ENCODE assay signal across 26 cellular contexts in genomic region chr1:44964396-44964795, GRCh38. TPM values are rescaled to one million over a fixed set of nuclear protein-coding genes. Genes with fewer than 3 reads are reported as not detected.
DNase-seq lines count a peak whose midpoint lies in the region; ATAC-seq, FAIRE-seq and TF ChIP-seq lines count a peak whose summit lies in the region.
"Had no signal": no experiment of that assay in that cellular context is flagged by ENCODE, and none has a peak within 500 bp of the region (broad histone marks: within the 10 kb centered on the region; RNA-seq: fewer than 3 reads in every experiment).

No MANE protein-coding gene starts in this region.

- WGBS in mammary epithelial cell (ENCODE audit: low coverage, missing lambda C conversion rate): 4% methylated on average over 1 of the region's 1 CpG

- FAIRE-seq in GM19239 (lab: Jason Lieb, UNC): peak; percentile 26
- FAIRE-seq: A549, GM12878, GM12892, GM18507 had no signal

- no peaks in the 10 kb centered on the region for H3K27me3 ChIP-seq in mammary epithelial cell (ENCODE audit: insufficient read depth, low read length)
- H3K27me3 ChIP-seq: BE2C, BLaER1 had no signal

- H3K4me3 ChIP-seq in mammary epithelial cell (replicated peaks in 1 of 3; ENCODE audit: insufficient read depth in 1 of 3, low read depth in 2 of 3, low read length in 3 of 3) (no peak overlapping the region), epithelial cell of esophagus (ENCODE audit: low read length) (no peak overlapping the region)
- H3K4me3 ChIP-seq: A549, BLaER1, GM12878 had no signal

- H3K36me3 ChIP-seq in mammary epithelial cell (ENCODE audit: insufficient read depth, low read length): peaks cover 2% of the 10 kb centered on the region
- H3K36me3 ChIP-seq: BE2C had no signal

- DNase-seq in mammary epithelial cell: peak; percentile 58
- DNase-seq in MCF 10A (ENCODE audit: unreplicated experiment): no peak
- no peak for DNase-seq in GM19239 (ENCODE audit: insufficient read length, low spot score)
- peak; percentile 46 for DNase-seq in epithelial cell of esophagus (ENCODE audit: low read depth)
- DNase-seq in activated naive CD4-positive, alpha-beta T cell treated with anti-CD3 and anti-CD28 coated beads, Interleukin-2, amount 50 U/mL, for 72 hours (ENCODE audit: low spot score in 2 of 2): no peak
- DNase-seq in T-helper 1 cell: no peak
- DNase-seq: BE2C; C1 segment of cervical spinal cord; CD4-positive, alpha-beta memory T cell; CD4-positive, CD25-positive, alpha-beta regulatory T cell; CD8-positive, alpha-beta memory T cell; COR-L47; DMS 273 treated with DMSO at 0.1 percent for 48 hours; DMS153; DMS53; DMS79; DND-41; EL; GDM1 had no signal

- BruUV-seq in mammary epithelial cell (replicated peaks; lab: Mats Ljungman, UMichigan) (no TSS peak), MCF 10A (replicated peaks; lab: Mats Ljungman, UMichigan) (no TSS peak)

- H2AFZ ChIP-seq in mammary epithelial cell (ENCODE audit: low read depth, low read length): no peak overlapping the region

- H3K9me3 ChIP-seq in mammary epithelial cell (replicated peaks; ENCODE audit: insufficient read depth, low read length): no peaks in the 10 kb centered on the region
- H3K9me3 ChIP-seq: A549, BE2C, BLaER1 had no signal

- no peaks in the 10 kb centered on the region for H4K20me1 ChIP-seq in mammary epithelial cell (ENCODE audit: insufficient read depth, low read length)
- H4K20me1 ChIP-seq: BLaER1 had no signal

- H3K36me3 Mint-ChIP-seq in MCF 10A (ENCODE audit: insufficient read depth, unreplicated experiment): peaks cover 25% of the 10 kb centered on the region
- H3K36me3 Mint-ChIP-seq in activated naive CD4-positive, alpha-beta T cell treated with anti-CD3 and anti-CD28 coated beads, Interleukin-2, amount 50 U/mL, for 72 hours: no peaks in the 10 kb centered on the region

- peaks cover 9% of the 10 kb centered on the region for H3K4me1 ChIP-seq in mammary epithelial cell (ENCODE audit: insufficient read depth, low read length)
- H3K4me1 ChIP-seq: A549, BE2C, BLaER1 had no signal

- H3K9me3 Mint-ChIP-seq in MCF 10A (ENCODE audit: unreplicated experiment): no peaks in the 10 kb centered on the region
- H3K9me3 Mint-ChIP-seq in activated naive CD4-positive, alpha-beta T cell treated with anti-CD3 and anti-CD28 coated beads, Interleukin-2, amount 50 U/mL, for 72 hours: no peaks in the 10 kb centered on the region
- H3K9me3 Mint-ChIP-seq: CD4-positive, alpha-beta memory T cell; CD4-positive, CD25-positive, alpha-beta regulatory T cell; CD8-positive, alpha-beta memory T cell had no signal

- no peak overlapping the region for H3K27ac Mint-ChIP-seq in MCF 10A (ENCODE audit: low read depth, unreplicated experiment)
- no peak overlapping the region for H3K27ac Mint-ChIP-seq in activated naive CD4-positive, alpha-beta T cell treated with anti-CD3 and anti-CD28 coated beads, Interleukin-2, amount 50 U/mL, for 72 hours
- H3K27ac Mint-ChIP-seq: CD14-positive monocyte; CD4-positive, CD25-positive, alpha-beta regulatory T cell had no signal

- POLR2A ChIA-PET in MCF 10A (lab: Yijun Ruan, JAX): interaction anchor here (1.1 kb wide), 1 partner anchor 24 kb away, joined by 3 read pairs; no protein-coding TSS in a partner anchor

- in situ Hi-C loops in mammary epithelial cell (cut with MboI; ENCODE audit: low sequenced_read_pairs in 2 of 2): no loop called here

- no peaks in the 10 kb centered on the region for H3K4me1 Mint-ChIP-seq in MCF 10A (ENCODE audit: insufficient read depth, unreplicated experiment)
- H3K4me1 Mint-ChIP-seq: CD14-positive monocyte had no signal

- no peak for ATAC-seq in activated naive CD4-positive, alpha-beta T cell treated with anti-CD3 and anti-CD28 coated beads, Interleukin-2, amount 50 U/mL, for 72 hours
- ATAC-seq: A549, GM12878 had no signal

- peaks cover 11% of the 10 kb centered on the region for H3K79me2 ChIP-seq in mammary epithelial cell (ENCODE audit: insufficient read depth, low read length)

- H3K4me3 Mint-ChIP-seq in MCF 10A (ENCODE audit: unreplicated experiment): no peak overlapping the region
- H3K4me3 Mint-ChIP-seq: CD14-positive monocyte; CD4-positive, alpha-beta memory T cell; CD4-positive, CD25-positive, alpha-beta regulatory T cell; CD8-positive, alpha-beta memory T cell had no signal

- H3K27ac ChIP-seq in mammary epithelial cell (ENCODE audit: insufficient read depth, low read depth, low read length): no peak overlapping the region
- H3K27ac ChIP-seq: 22Rv1, A549, BLaER1 had no signal

- H3K9ac ChIP-seq in mammary epithelial cell (ENCODE audit: insufficient read depth, low read length): no peak overlapping the region
- H3K9ac ChIP-seq: BLaER1 had no signal

- CTCF ChIA-PET in mammary epithelial cell (lab: Charles Lee; ENCODE audit: low non-redundant PET) (no interaction called here), MCF 10A (lab: Yijun Ruan, JAX) (interaction anchor here (0.5 kb wide), 1 partner anchor 11 kb away, joined by 4 read pairs; no protein-coding TSS in a partner anchor)

- H3K27me3 Mint-ChIP-seq in MCF 10A (ENCODE audit: insufficient read depth, unreplicated experiment): no peaks in the 10 kb centered on the region
- H3K27me3 Mint-ChIP-seq: CD4-positive, alpha-beta memory T cell; CD4-positive, CD25-positive, alpha-beta regulatory T cell; CD8-positive, alpha-beta memory T cell had no signal

- TF ChIP-seq CTCF in mammary epithelial cell (conservative IDR thresholded peaks at IDR 0.05 in 1 of 2, IDR thresholded peaks at IDR 0.05 in 1 of 2; ENCODE audit: extremely low read depth in 1 of 2, insufficient read depth in 1 of 2, low read depth in 1 of 2, low read length in 2 of 2) (no peak), MCF 10A (IDR thresholded peaks at IDR 0.05; ENCODE audit: unreplicated experiment) (no peak), epithelial cell of esophagus (IDR thresholded peaks at IDR 0.05; ENCODE audit: insufficient read depth, low read depth, low read length, missing control alignments) (no peak)

- dilution Hi-C loops in mammary epithelial cell (cut with HindIII; ENCODE audit: low sequenced_read_pairs): no loop called here

- H3K4me2 ChIP-seq in mammary epithelial cell (ENCODE audit: insufficient read depth, low read depth, low read length): peak overlapping the region; percentile 49
- H3K4me2 ChIP-seq: A549, BLaER1 had no signal

- intact Hi-C loops in mammary epithelial cell (cut with micrococcal nuclease) (no loop called here), MCF 10A (cut with micrococcal nuclease) (no loop called here)

RNA-seq across cellular contexts. Expression of gene EIF2B3, which starts 22.0 kb away (rescaled TPM):
- total RNA-seq in mammary epithelial cell: 10 to 100 TPM; 28.3 to 34.8 TPM
- polyA plus RNA-seq in mammary epithelial cell: 36.9 TPM
- 49.1 TPM for polyA minus RNA-seq in mammary epithelial cell
- 49.4 and 55.5 TPM in 2 replicates for total RNA-seq in MCF 10A (2022)
- total RNA-seq in activated naive CD4-positive, alpha-beta T cell treated with anti-CD3 and anti-CD28 coated beads, Interleukin-2, amount 50 U/mL, for 72 hours: 10 to 100 TPM; 35.8 to 43.4 TPM

RNA-seq across cellular contexts. Expression of gene HECTD3, which starts 46.7 kb away (rescaled TPM):
- total RNA-seq in mammary epithelial cell (10 to 100 TPM; 18.5 to 29.4 TPM), MCF 10A (2022) (20.2 and 29.2 TPM in 2 replicates)
- 33.0 TPM for polyA plus RNA-seq in mammary epithelial cell
- polyA minus RNA-seq in mammary epithelial cell: 81.4 TPM
- total RNA-seq in activated naive CD4-positive, alpha-beta T cell treated with anti-CD3 and anti-CD28 coated beads, Interleukin-2, amount 50 U/mL, for 72 hours: 10 to 100 TPM; 23.9 to 24.3 TPM

RNA-seq across cellular contexts. Expression of gene UROD, which starts 47.7 kb away (rescaled TPM):
- total RNA-seq in mammary epithelial cell (100 to 1,000 TPM; 100 to 108 TPM), MCF 10A (2022) (76.9 and 84.7 TPM in 2 replicates)
- polyA plus RNA-seq in mammary epithelial cell: 217 TPM
- 159 TPM for polyA minus RNA-seq in mammary epithelial cell
- total RNA-seq in activated naive CD4-positive, alpha-beta T cell treated with anti-CD3 and anti-CD28 coated beads, Interleukin-2, amount 50 U/mL, for 72 hours: 100 to 1,000 TPM; 149 to 176 TPM

Comparison
In these comparisons a context has a peak if more than half of its experiments do, and no peak if none do; other contexts are left out.
1. DNase-seq: peak in mammary epithelial cell (single experiment) and epithelial cell of esophagus (single experiment); none in MCF 10A (single experiment), GM19239 (single experiment), activated naive CD4-positive, alpha-beta T cell treated with anti-CD3 and anti-CD28 coated beads, Interleukin-2, amount 50 U/mL, for 72 hours (0 of 2) and T-helper 1 cell (0 of 5).